In genomic region chr4:6709230-6710114, GRCh38 we compare ENCODE assay signal across 8 cellular contexts. TPM values are rescaled to one million over a fixed set of nuclear protein-coding genes. Genes with fewer than 3 reads are reported as not detected.
DNase-seq lines count a peak whose midpoint lies in the region; ATAC-seq and TF ChIP-seq lines count a peak whose summit lies in the region.

Gene MRFAP1L1, minus strand, starts transcription at chr4:6709865. Its CDS starts 236 bp downstream, at chr4:6709629.

- intact Hi-C loops in Panc1 (cut with micrococcal nuclease; ENCODE audit: unreplicated experiment): loop anchor here (10.0 kb wide), 1 partner anchor 75 kb away; the partner anchor contains the start of gene KIAA0232

- H3K9me3 Mint-ChIP-seq in activated T-cell treated with anti-CD3 and anti-CD28 coated beads, Interleukin-2, amount 50 U/mL, for 4 hours: no peaks in the 10 kb centered on the region

- 0 to 1% methylated on average over 72 of the region's 72 CpGs for WGBS in esophagus, 2 donors

- TSS peak; percentile 96 for BruUV-seq in Panc1 (replicated peaks; lab: Mats Ljungman, UMichigan)

- H3K9ac ChIP-seq in mucosa of stomach (ENCODE audit: low read length): peak within 1 kb of the TSS; percentile 69

- POLR2A ChIA-PET in Panc1 (lab: Charles Lee): no interaction called here

- H3K4me3 Mint-ChIP-seq in activated T-cell treated with anti-CD3 and anti-CD28 coated beads, Interleukin-2, amount 50 U/mL, for 4 hours: peak within 1 kb of the TSS; percentile 100

- no peaks in the 10 kb centered on the region for H3K27me3 Mint-ChIP-seq in activated T-cell treated with anti-CD3 and anti-CD28 coated beads, Interleukin-2, amount 50 U/mL, for 4 hours (ENCODE audit: low read depth)

- H3K9me3 ChIP-seq in Panc1 (ENCODE audit: control insufficient read depth, insufficient read depth, low read depth, low read length) (no peaks in the 10 kb centered on the region), esophagus (ENCODE audit: control insufficient read depth in 2 of 2, insufficient read depth in 1 of 2, low read depth in 1 of 2, low read length in 1 of 2) (no peaks in the 10 kb centered on the region), mucosa of stomach (ENCODE audit: control insufficient read depth, low read length) (no peaks in the 10 kb centered on the region)

- H3K36me3 Mint-ChIP-seq in activated T-cell treated with anti-CD3 and anti-CD28 coated beads, Interleukin-2, amount 50 U/mL, for 4 hours (ENCODE audit: insufficient read depth): peaks cover 31% of the 10 kb centered on the region

- ATAC-seq in GM21619 (IDR thresholded peaks at IDR 0.05; ENCODE audit: unreplicated experiment): peak; percentile 59
- ATAC-seq in Panc1: peak; percentile 84
- ATAC-seq in activated T-cell treated with anti-CD3 and anti-CD28 coated beads, Interleukin-2, amount 50 U/mL, for 4 hours: peak; percentile 76 to 84

- no peak for TF ChIP-seq CTCF in Panc1 (IDR thresholded peaks at IDR 0.05)

- H3K4me1 Mint-ChIP-seq in activated T-cell treated with anti-CD3 and anti-CD28 coated beads, Interleukin-2, amount 50 U/mL, for 4 hours (ENCODE audit: low read depth): peaks cover 51% of the 10 kb centered on the region

- in situ Hi-C loops in Panc1 (cut with HindIII; ENCODE audit: low pct_unique_long_range_greater_than_20kb, low sequenced_read_pairs): no loop called here

- DNase-seq in DMS114 treated with DMSO at 0.1 percent for 48 hours (lab: John Stamatoyannopoulos, UW; ENCODE audit: unreplicated experiment) (peak; percentile 91), KG1 (lab: John Stamatoyannopoulos, UW) (peak; percentile 95), Panc1 (ENCODE audit: low read depth, low spot score) (peak; percentile 79)
- peak; percentile 94 for DNase-seq in activated T-cell treated with anti-CD3 and anti-CD28 coated beads, Interleukin-2, amount 50 U/mL, for 4 hours
- DNase-seq in stimulated activated CD8-positive, alpha-beta memory T cell treated with anti-CD3 and anti-CD28 coated beads, Interleukin-4, amount 100 ng/mL, for 48 hours: peak; percentile 97

- H3K4me3 ChIP-seq in Panc1 (ENCODE audit: low read depth in 2 of 2, low read length in 2 of 2) (peak within 1 kb of the TSS; percentile 92 to 93), esophagus (ENCODE audit: low read depth in 1 of 2, low read length in 2 of 2) (peak within 1 kb of the TSS; percentile 78 to 98), mucosa of stomach (ENCODE audit: low read length) (peak within 1 kb of the TSS; percentile 89)

- H3K4me1 ChIP-seq in Panc1 (ENCODE audit: control insufficient read depth, insufficient read depth, low read length): peaks cover 7% of the 10 kb centered on the region; the same call in 1 of the 2 replicates
- peaks cover 0 to 9% of the 10 kb centered on the region in 2 donors for H3K4me1 ChIP-seq in esophagus (ENCODE audit: control insufficient read depth in 2 of 2, insufficient read depth in 2 of 2, low read length in 1 of 2)
- H3K4me1 ChIP-seq in mucosa of stomach (ENCODE audit: control insufficient read depth, insufficient read depth, low read length): peaks cover 29% of the 10 kb centered on the region

- CTCF ChIA-PET in Panc1 (lab: Charles Lee): no interaction called here

- H3K27me3 ChIP-seq in Panc1 (ENCODE audit: control insufficient read depth, insufficient read depth, low read length): no peaks in the 10 kb centered on the region
- H3K27me3 ChIP-seq in esophagus (ENCODE audit: control insufficient read depth in 1 of 2, insufficient read depth in 2 of 2, low read length in 2 of 2): no peaks in the 10 kb centered on the region
- no peaks in the 10 kb centered on the region for H3K27me3 ChIP-seq in mucosa of stomach (ENCODE audit: control insufficient read depth, insufficient read depth, low read length)

- H3K27ac ChIP-seq in Panc1 (ENCODE audit: low read length) (peak within 1 kb of the TSS; percentile 95), esophagus (ENCODE audit: low read depth in 2 of 2, low read length in 1 of 2) (peak within 1 kb of the TSS; percentile 87 to 92)

- no peaks in the 10 kb centered on the region; the same call in 1 of the 2 replicates for H3K36me3 ChIP-seq in Panc1 (ENCODE audit: control insufficient read depth, insufficient read depth, low read length)
- H3K36me3 ChIP-seq in esophagus (ENCODE audit: control insufficient read depth in 2 of 2, insufficient read depth in 2 of 2, low read length in 1 of 2): peaks cover 0 to 4% of the 10 kb centered on the region in 2 donors
- H3K36me3 ChIP-seq in mucosa of stomach (ENCODE audit: control insufficient read depth, insufficient read depth, low read length): no peaks in the 10 kb centered on the region

RNA-seq across cellular contexts. Expression of gene MRFAP1L1, which starts in this region (rescaled TPM):
- 29.5 TPM for total RNA-seq in Panc1 (2021; ENCODE audit: unreplicated experiment)
- 25.8 TPM for polyA plus RNA-seq in Panc1 (2012; ENCODE audit: insufficient read length)
- 10 to 100 TPM; 47.0 to 53.2 (median 52.4) TPM for total RNA-seq in activated T-cell treated with anti-CD3 and anti-CD28 coated beads, Interleukin-2, amount 50 U/mL, for 4 hours
- 10 to 100 TPM; 47.1 to 54.9 TPM for polyA plus RNA-seq in esophagus

Comparison
In these comparisons a context has a peak if more than half of its experiments do, and no peak if none do; other contexts are left out.
1. Peak in every context shown above with its lines: DNase-seq, ATAC-seq, H3K4me3 ChIP-seq and H3K27ac ChIP-seq.